ENCODE assay signal across 25 cellular contexts in the genomic region with DNA sequence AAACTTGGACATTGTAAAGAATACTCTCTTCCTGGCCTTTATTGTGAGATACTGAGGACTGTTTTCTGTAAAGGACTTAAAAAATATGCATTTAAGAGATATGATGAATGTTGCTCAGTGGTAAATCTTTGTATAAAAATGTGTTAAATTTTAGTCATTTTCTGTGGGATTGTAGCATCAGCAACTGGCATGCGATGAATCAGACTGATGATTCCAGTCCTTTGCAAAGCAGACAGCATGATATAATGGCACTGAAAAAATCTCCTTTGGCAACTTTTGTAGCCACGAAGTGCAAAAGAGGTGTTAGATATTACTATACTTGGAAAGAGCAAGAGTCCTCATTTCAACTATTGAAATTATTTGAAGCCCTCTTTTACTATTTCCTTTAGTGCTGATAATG.
"Had no signal": no experiment of that assay in that cellular context is flagged by ENCODE, and none has a peak within 500 bp of the region (broad histone marks: within the 10 kb centered on the region; RNA-seq: fewer than 3 reads in every experiment).

No MANE protein-coding gene starts in this region.

- H3K27me3 ChIP-seq: hepatocyte, neural progenitor cell, sigmoid colon, thyroid gland, upper lobe of right lung had no signal

- H3K27ac ChIP-seq: hepatocyte, left ventricle myocardium inferior, neural progenitor cell, sigmoid colon, thyroid gland, upper lobe of right lung, VCaP had no signal

- ATAC-seq: activated CD4-positive, CD25-positive, alpha-beta regulatory T cell treated with anti-CD3 and anti-CD28 coated beads, Interleukin-2, amount 50 U/mL, for 24 hours; activated CD8-positive, alpha-beta memory T cell treated with anti-CD3 and anti-CD28 coated beads, Interleukin-2, amount 10 ng/mL, durations not matched to agents 7 days and 5 days; activated naive CD8-positive, alpha-beta T cell treated with anti-CD3 and anti-CD28 coated beads, Interleukin-2, amount 50 U/mL, for 24 hours; naive thymus-derived CD8-positive, alpha-beta T cell; T-helper 17 cell; upper lobe of right lung had no signal

- H3K4me1 ChIP-seq: left ventricle myocardium inferior, neural progenitor cell, sigmoid colon, thyroid gland, upper lobe of right lung had no signal

- DNase-seq: activated CD4-positive, alpha-beta memory T cell treated with anti-CD3 and anti-CD28 coated beads, Interleukin-2, amount 10 ng/mL, durations not matched to agents 7 days and 5 days; activated CD4-positive, alpha-beta T cell treated with anti-CD3 and anti-CD28 coated beads, Interleukin-2, amount 10 ng/mL, durations not matched to agents 24 days and 14 days; activated CD8-positive, alpha-beta memory T cell treated with anti-CD3 and anti-CD28 coated beads, Interleukin-2, amount 10 ng/mL, durations not matched to agents 7 days and 5 days; activated effector memory CD4-positive, alpha-beta T cell treated with anti-CD3 and anti-CD28 coated beads, Interleukin-2, amount 50 U/mL, for 16 hours; activated naive CD4-positive, alpha-beta T cell treated with anti-CD3 and anti-CD28 coated beads, Interleukin-2, amount 10 ng/mL, durations not matched to agents 7 days and 5 days; activated naive CD8-positive, alpha-beta T cell treated with anti-CD3 and anti-CD28 coated beads, Interleukin-2, amount 50 U/mL, for 24 hours; activated T-cell treated with anti-CD3 and anti-CD28 coated beads for 4 hours; effector CD4-positive, alpha-beta T cell; foreskin melanocyte; glutamatergic neuron; immature natural killer cell; kidney glomerular epithelial cell; left ventricle myocardium inferior; naive thymus-derived CD8-positive, alpha-beta T cell; retina; sigmoid colon; stimulated activated CD4-positive, alpha-beta T cell treated with anti-CD3 and anti-CD28 coated beads, Interleukin-4, amount 100 ng/mL, for 1 hour; stimulated activated naive CD4-positive, alpha-beta T cell; T-helper 17 cell; thyroid gland; upper lobe of right lung had no signal
